12 cellular contexts compared by ENCODE assay signal in genomic region chr6:44161997-44162338, GRCh38. TPM values are rescaled to one million over a fixed set of nuclear protein-coding genes. Genes with fewer than 3 reads are reported as not detected.
DNase-seq lines count a peak whose midpoint lies in the region; ATAC-seq lines count a peak whose summit lies in the region.
"Had no signal": no experiment of that assay in that cellular context is flagged by ENCODE, and none has a peak within 500 bp of the region (broad histone marks: within the 10 kb centered on the region; RNA-seq: fewer than 3 reads in every experiment).

No MANE protein-coding gene starts in this region.

- peak overlapping the region; percentile 79 for H3K27ac Mint-ChIP-seq in activated T-helper 17 cell treated with anti-CD3 and anti-CD28 coated beads, Interleukin-2, amount 50 U/mL, for 72 hours

- peak; percentile 30 for ATAC-seq in activated T-helper 17 cell treated with anti-CD3 and anti-CD28 coated beads, Interleukin-2, amount 50 U/mL, for 72 hours (replicated peaks)

- no peaks in the 10 kb centered on the region for H3K9me2 ChIP-seq in Karpas-422 (replicated peaks; ENCODE audit: insufficient read depth, low read length)

- no peak overlapping the region for H3K4me3 Mint-ChIP-seq in activated T-helper 17 cell treated with anti-CD3 and anti-CD28 coated beads, Interleukin-2, amount 50 U/mL, for 72 hours

- H3K36me3 ChIP-seq in Karpas-422 (ENCODE audit: insufficient read depth, low read length) = no peaks in the 10 kb centered on the region

- H3K36me3 Mint-ChIP-seq in activated T-helper 17 cell treated with anti-CD3 and anti-CD28 coated beads, Interleukin-2, amount 50 U/mL, for 72 hours (ENCODE audit: low read depth) = no peaks in the 10 kb centered on the region

- no peaks in the 10 kb centered on the region for H3K9me3 ChIP-seq in Karpas-422 (ENCODE audit: low read length)

- H3K4me1 Mint-ChIP-seq in activated T-helper 17 cell treated with anti-CD3 and anti-CD28 coated beads, Interleukin-2, amount 50 U/mL, for 72 hours = peaks cover 5% of the 10 kb centered on the region

- no peak overlapping the region for H3K4me3 ChIP-seq in Karpas-422 (ENCODE audit: low read length)

- H3K9ac ChIP-seq in Karpas-422 (ENCODE audit: low read length) = no peak overlapping the region

- H4K20me1 ChIP-seq in Karpas-422 (ENCODE audit: insufficient read depth, low read depth, low read length) = no peaks in the 10 kb centered on the region

- no peaks in the 10 kb centered on the region for H3K9me3 Mint-ChIP-seq in activated T-helper 17 cell treated with anti-CD3 and anti-CD28 coated beads, Interleukin-2, amount 50 U/mL, for 72 hours

- no peaks in the 10 kb centered on the region for H3K27me3 ChIP-seq in Karpas-422 (ENCODE audit: low read length)

- H3K27me3 Mint-ChIP-seq in activated T-helper 17 cell treated with anti-CD3 and anti-CD28 coated beads, Interleukin-2, amount 50 U/mL, for 72 hours = peaks cover 6% of the 10 kb centered on the region

- no peak overlapping the region for H3K27ac ChIP-seq in Karpas-422 (ENCODE audit: low read length)

- no peak overlapping the region for H3K4me2 ChIP-seq in Karpas-422 (ENCODE audit: low read depth, low read length, poor library complexity, severe bottlenecking)

- no peaks in the 10 kb centered on the region for H3K79me2 ChIP-seq in Karpas-422 (ENCODE audit: low read length)

- no peak overlapping the region for H2AFZ ChIP-seq in Karpas-422 (ENCODE audit: low read length)

- peaks cover 11% of the 10 kb centered on the region for H3K4me1 ChIP-seq in Karpas-422 (ENCODE audit: low read length)

- DNase-seq in EH (ENCODE audit: low read depth) (peak; percentile 47), Karpas-422 (peak; percentile 53), hepatic stellate cell (ENCODE audit: low spot score) (peak; percentile 77), DMS79 (lab: John Stamatoyannopoulos, UW) (no peak), GM19238 (ENCODE audit: insufficient read length, low spot score) (no peak)
- no peak for DNase-seq in central memory CD4-positive, alpha-beta T cell
- no peak for DNase-seq in stimulated activated CD4-positive, alpha-beta T cell treated with anti-CD3 and anti-CD28 coated beads, Interleukin-4, amount 100 ng/mL, for 1 hour
- DNase-seq: DMS79 treated with DMSO at 0.1 percent for 48 hours, NCI-H774 had no signal

RNA-seq across cellular contexts. Expression of gene CAPN11, which starts 3.3 kb away (rescaled TPM):
- not detected in 2 replicates for total RNA-seq in Karpas-422 (2014; rRNA removed; shearing (Covaris generic); ENCODE audit: low replicate concordance)
- total RNA-seq in activated T-helper 17 cell treated with anti-CD3 and anti-CD28 coated beads, Interleukin-2, amount 50 U/mL, for 72 hours = 1 to 10 TPM in 1 of 2 donors, not detected in 1; 1.1 TPM

RNA-seq across cellular contexts. Expression of gene TMEM63B, which starts 34.6 kb away (rescaled TPM):
- 4.5 and 9.1 TPM in 2 replicates for total RNA-seq in Karpas-422 (2014; rRNA removed; shearing (Covaris generic); ENCODE audit: low replicate concordance)
- 10 to 100 TPM; 12.1 to 21.4 TPM for total RNA-seq in activated T-helper 17 cell treated with anti-CD3 and anti-CD28 coated beads, Interleukin-2, amount 50 U/mL, for 72 hours

RNA-seq across cellular contexts. Expression of gene MRPL14, which starts 34.7 kb away (rescaled TPM):
- total RNA-seq in Karpas-422 (2014; rRNA removed; shearing (Covaris generic); ENCODE audit: low replicate concordance) = 80.1 and 82.9 TPM in 2 replicates
- 10 to 100 TPM; 29.3 to 54.0 TPM for total RNA-seq in activated T-helper 17 cell treated with anti-CD3 and anti-CD28 coated beads, Interleukin-2, amount 50 U/mL, for 72 hours

RNA-seq across cellular contexts. Expression of gene MYMX, which starts 54.8 kb away (rescaled TPM):
- not detected in 2 replicates for total RNA-seq in Karpas-422 (2014; rRNA removed; shearing (Covaris generic); ENCODE audit: low replicate concordance)
- not detected for total RNA-seq in activated T-helper 17 cell treated with anti-CD3 and anti-CD28 coated beads, Interleukin-2, amount 50 U/mL, for 72 hours
- total RNA-seq: mononuclear cell, temporal lobe had no signal

Comparison
In these comparisons a context has a peak if more than half of its experiments do, and no peak if none do; other contexts are left out.
1. DNase-seq: peak in EH (single experiment), Karpas-422 (single experiment) and hepatic stellate cell (single experiment); none in DMS79 (single experiment), central memory CD4-positive, alpha-beta T cell (single experiment), GM19238 (single experiment) and stimulated activated CD4-positive, alpha-beta T cell treated with anti-CD3 and anti-CD28 coated beads, Interleukin-4, amount 100 ng/mL, for 1 hour (single experiment).